Comparison of ENCODE assay signal across 8 cellular contexts in genomic region chr11:69704508-69705245, GRCh38. TPM values are rescaled to one million over a fixed set of nuclear protein-coding genes. Genes with fewer than 3 reads are reported as not detected.
DNase-seq lines count a peak whose midpoint lies in the region; ATAC-seq and TF ChIP-seq lines count a peak whose summit lies in the region.

No MANE protein-coding gene starts in this region.

- H3K27ac Mint-ChIP-seq in activated T-cell treated with anti-CD3 and anti-CD28 coated beads, Interleukin-2, amount 50 U/mL, for 72 hours = no peak overlapping the region

- peak overlapping the region; percentile 58 for H3K4me3 ChIP-seq in BE2C (ENCODE audit: low read depth, low read length)

- H3K9me3 Mint-ChIP-seq in activated T-cell treated with anti-CD3 and anti-CD28 coated beads, Interleukin-2, amount 50 U/mL, for 72 hours = no peaks in the 10 kb centered on the region

- peaks cover 12% of the 10 kb centered on the region for H3K4me1 ChIP-seq in BE2C

- H3K4me3 Mint-ChIP-seq in activated T-cell treated with anti-CD3 and anti-CD28 coated beads, Interleukin-2, amount 50 U/mL, for 72 hours = peak overlapping the region; percentile 68 to 72

- TF ChIP-seq CTCF in BE2C (IDR thresholded peaks at IDR 0.05; ENCODE audit: low read depth, low read length) = peak; percentile 64

- H3K4me1 Mint-ChIP-seq in activated T-cell treated with anti-CD3 and anti-CD28 coated beads, Interleukin-2, amount 50 U/mL, for 72 hours (ENCODE audit: low read depth) = peaks cover 9% of the 10 kb centered on the region

- peaks cover 47% of the 10 kb centered on the region for H3K27me3 Mint-ChIP-seq in activated T-cell treated with anti-CD3 and anti-CD28 coated beads, Interleukin-2, amount 50 U/mL, for 72 hours (ENCODE audit: low read depth)

- CTCF ChIA-PET in HEK293T (lab: Yijun Ruan, JAX) = interaction anchor here (0.5 to 1.0 kb wide), 4 partner anchors 35 to 228 kb away, joined by 3 read pairs; no protein-coding TSS in a partner anchor

- no peaks in the 10 kb centered on the region for H3K36me3 ChIP-seq in BE2C

- H3K27me3 ChIP-seq in BE2C = peaks cover 4% of the 10 kb centered on the region; the same call in 1 of the 2 replicates

- DNase-seq in BE2C (peak; percentile 77), HEK293T (ENCODE audit: extremely low spot score) (peak; percentile 84), iPS-NIHi11 (ENCODE audit: low spot score) (peak; percentile 85), HUDEP-2 (lab: John Stamatoyannopoulos, UW; ENCODE audit: unreplicated experiment in 76 of 76) (no peak), H4 (ENCODE audit: low spot score) (no peak), SKM-1 treated with dmso at 0.1 percent for 144 hours (lab: John Stamatoyannopoulos, UW; ENCODE audit: unreplicated experiment) (no peak)
- peak; percentile 30 to 36 for DNase-seq in activated T-cell treated with anti-CD3 and anti-CD28 coated beads, Interleukin-2, amount 50 U/mL, for 72 hours
- no peak for DNase-seq in stimulated activated CD4-positive, alpha-beta T cell treated with anti-CD3 and anti-CD28 coated beads, Interleukin-4, amount 100 ng/mL, for 24 hours

- H3K9me3 ChIP-seq in BE2C = no peaks in the 10 kb centered on the region

- H3K36me3 Mint-ChIP-seq in activated T-cell treated with anti-CD3 and anti-CD28 coated beads, Interleukin-2, amount 50 U/mL, for 72 hours (ENCODE audit: insufficient read depth in 2 of 2) = no peaks in the 10 kb centered on the region

- POLR2A ChIA-PET in HEK293T (lab: Yijun Ruan, JAX) = interaction anchor here (0.6 kb wide), 1 partner anchor 185 kb away, joined by 3 read pairs; no protein-coding TSS in a partner anchor

- ATAC-seq in activated T-cell treated with anti-CD3 and anti-CD28 coated beads, Interleukin-2, amount 50 U/mL, for 72 hours (replicated peaks in 1 of 2) = peak; percentile 53 to 64

TF ChIP-seq in HEK293T, 16 proteins besides CTCF, POLR2A, EP300 and RAD21:
- no peak for TF ChIP-seq FOXM1 (IDR thresholded peaks at IDR 0.05; ENCODE audit: borderline replicate concordance)
- no peak for TF ChIP-seq ARNT (IDR thresholded peaks at IDR 0.05)
- TF ChIP-seq HDGF (IDR thresholded peaks at IDR 0.05; ENCODE audit: borderline replicate concordance) = no peak
- TF ChIP-seq FOXA1 (IDR thresholded peaks at IDR 0.05) = no peak
- no peak for TF ChIP-seq TARDBP (IDR thresholded peaks at IDR 0.05)
- TF ChIP-seq BHLHE40 (IDR thresholded peaks at IDR 0.05; ENCODE audit: borderline replicate concordance) = no peak
- TF ChIP-seq NFRKB (IDR thresholded peaks at IDR 0.05) = no peak
- TF ChIP-seq ELF4 (IDR thresholded peaks at IDR 0.05) = no peak
- TF ChIP-seq L3MBTL2 (conservative IDR thresholded peaks at IDR 0.05) = no peak
- TF ChIP-seq CTBP1 (IDR thresholded peaks at IDR 0.05; ENCODE audit: borderline replicate concordance) = no peak
- TF ChIP-seq ZNF384 (IDR thresholded peaks at IDR 0.05) = no peak
- no peak for TF ChIP-seq LEF1 (IDR thresholded peaks at IDR 0.05; ENCODE audit: borderline replicate concordance)

RNA-seq across cellular contexts. Expression of gene FGF19, which starts 0.9 kb away (rescaled TPM):
- 0.48 TPM for polyA plus RNA-seq in BE2C (2012; ENCODE audit: insufficient read depth, insufficient read length, low read depth)
- under 1 TPM; 0.10 to 0.35 TPM for total RNA-seq in activated T-cell treated with anti-CD3 and anti-CD28 coated beads, Interleukin-2, amount 50 U/mL, for 72 hours
- total RNA-seq in H4 (2014; rRNA removed; shearing (Covaris generic)) = 0.17 TPM in 1 of 2 replicates, not detected in the other

RNA-seq across cellular contexts. Expression of gene LTO1, which starts 29.5 kb away (rescaled TPM):
- 186 TPM for polyA plus RNA-seq in BE2C (2012; ENCODE audit: insufficient read depth, insufficient read length, low read depth)
- total RNA-seq in activated T-cell treated with anti-CD3 and anti-CD28 coated beads, Interleukin-2, amount 50 U/mL, for 72 hours = 10 to 100 TPM; 30.5 to 33.2 TPM
- total RNA-seq in H4 (2014; rRNA removed; shearing (Covaris generic)) = 3.2 and 8.5 TPM in 2 replicates

Comparison
In these comparisons a context has a peak if more than half of its experiments do, and no peak if none do; other contexts are left out.
1. DNase-seq: peak in BE2C (single experiment), HEK293T (single experiment), activated T-cell treated with anti-CD3 and anti-CD28 coated beads, Interleukin-2, amount 50 U/mL, for 72 hours (2 of 2) and iPS-NIHi11 (single experiment); none in HUDEP-2 (0 of 76), stimulated activated CD4-positive, alpha-beta T cell treated with anti-CD3 and anti-CD28 coated beads, Interleukin-4, amount 100 ng/mL, for 24 hours (single experiment), H4 (single experiment) and SKM-1 treated with dmso at 0.1 percent for 144 hours (single experiment).